ENCODE assay signal across 1 cellular context in the genomic region with DNA sequence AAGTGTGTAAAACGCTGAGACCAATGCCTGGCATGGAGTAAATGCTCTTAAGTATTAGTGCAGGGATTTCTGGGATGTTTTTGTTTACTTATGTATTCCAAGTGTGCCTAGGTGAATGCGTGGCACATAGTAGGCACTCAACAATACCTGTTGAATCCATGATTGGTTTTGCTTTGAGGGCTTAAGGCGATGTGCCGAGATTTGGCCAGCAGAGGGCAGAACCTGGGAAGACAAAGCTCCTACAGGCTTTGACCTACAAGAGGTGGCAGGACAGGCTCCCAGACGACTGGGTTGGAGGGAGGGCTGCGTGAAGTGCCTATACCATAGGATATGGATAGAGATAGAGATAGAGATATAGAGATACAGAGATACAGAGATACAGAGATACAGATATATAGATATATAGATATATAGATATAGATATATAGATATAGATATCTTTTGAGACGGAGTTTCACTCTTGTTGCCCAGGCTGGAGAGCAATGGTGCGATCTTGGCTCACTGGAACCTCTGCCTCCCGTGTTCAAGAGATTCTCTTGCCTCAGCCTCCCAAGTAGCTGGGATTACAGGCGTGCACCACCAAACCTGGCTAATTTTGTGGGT.
TF ChIP-seq lines count a peak whose summit lies in the region.

No MANE protein-coding gene starts in this region.

TF ChIP-seq in HCT116, 20 proteins besides CTCF, POLR2A, EP300 and RAD21 (continued from another document):
- TF ChIP-seq, protein P1, sequence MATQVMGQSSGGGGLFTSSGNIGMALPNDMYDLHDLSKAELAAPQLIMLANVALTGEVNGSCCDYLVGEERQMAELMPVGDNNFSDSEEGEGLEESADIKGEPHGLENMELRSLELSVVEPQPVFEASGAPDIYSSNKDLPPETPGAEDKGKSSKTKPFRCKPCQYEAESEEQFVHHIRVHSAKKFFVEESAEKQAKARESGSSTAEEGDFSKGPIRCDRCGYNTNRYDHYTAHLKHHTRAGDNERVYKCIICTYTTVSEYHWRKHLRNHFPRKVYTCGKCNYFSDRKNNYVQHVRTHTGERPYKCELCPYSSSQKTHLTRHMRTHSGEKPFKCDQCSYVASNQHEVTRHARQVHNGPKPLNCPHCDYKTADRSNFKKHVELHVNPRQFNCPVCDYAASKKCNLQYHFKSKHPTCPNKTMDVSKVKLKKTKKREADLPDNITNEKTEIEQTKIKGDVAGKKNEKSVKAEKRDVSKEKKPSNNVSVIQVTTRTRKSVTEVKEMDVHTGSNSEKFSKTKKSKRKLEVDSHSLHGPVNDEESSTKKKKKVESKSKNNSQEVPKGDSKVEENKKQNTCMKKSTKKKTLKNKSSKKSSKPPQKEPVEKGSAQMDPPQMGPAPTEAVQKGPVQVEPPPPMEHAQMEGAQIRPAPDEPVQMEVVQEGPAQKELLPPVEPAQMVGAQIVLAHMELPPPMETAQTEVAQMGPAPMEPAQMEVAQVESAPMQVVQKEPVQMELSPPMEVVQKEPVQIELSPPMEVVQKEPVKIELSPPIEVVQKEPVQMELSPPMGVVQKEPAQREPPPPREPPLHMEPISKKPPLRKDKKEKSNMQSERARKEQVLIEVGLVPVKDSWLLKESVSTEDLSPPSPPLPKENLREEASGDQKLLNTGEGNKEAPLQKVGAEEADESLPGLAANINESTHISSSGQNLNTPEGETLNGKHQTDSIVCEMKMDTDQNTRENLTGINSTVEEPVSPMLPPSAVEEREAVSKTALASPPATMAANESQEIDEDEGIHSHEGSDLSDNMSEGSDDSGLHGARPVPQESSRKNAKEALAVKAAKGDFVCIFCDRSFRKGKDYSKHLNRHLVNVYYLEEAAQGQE (IDR thresholded peaks at IDR 0.05; ENCODE audit: low read depth): no peak
- TF ChIP-seq CEBPB (IDR thresholded peaks at IDR 0.05; ENCODE audit: low read depth) (no peak), EZH2phosphoT487 (IDR thresholded peaks at IDR 0.05; ENCODE audit: borderline replicate concordance) (no peak)
